Comparison of ENCODE assay signal across 21 cellular contexts in the genomic region with DNA sequence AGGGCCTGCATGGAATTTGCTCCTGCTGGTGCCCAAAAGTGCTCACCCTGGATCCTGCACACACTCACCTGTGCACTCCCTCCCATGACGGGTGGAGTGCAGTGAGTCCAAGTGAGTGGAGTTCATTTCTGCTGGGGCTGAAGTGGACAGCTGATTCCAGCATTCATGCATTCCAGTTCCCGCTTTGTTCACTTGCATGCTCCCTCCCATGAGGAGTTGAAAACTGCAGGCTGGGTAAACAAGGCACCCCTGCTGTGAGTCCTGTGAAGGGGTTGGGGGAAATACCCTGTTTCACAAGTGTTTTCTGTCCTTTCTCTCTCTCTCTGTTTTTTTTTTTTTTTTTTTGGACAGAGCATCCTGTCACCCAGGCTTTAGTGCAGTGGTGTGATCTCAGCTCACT.
DNase-seq lines count a peak whose midpoint lies in the region; ATAC-seq, FAIRE-seq and TF ChIP-seq lines count a peak whose summit lies in the region.
"Had no signal": no experiment of that assay in that cellular context is flagged by ENCODE, and none has a peak within 500 bp of the region (broad histone marks: within the 10 kb centered on the region; RNA-seq: fewer than 3 reads in every experiment).

No MANE protein-coding gene starts in this region.

- H3K27me3 Mint-ChIP-seq in H9 (ENCODE audit: low read depth) = no peaks in the 10 kb centered on the region
- H3K27me3 Mint-ChIP-seq in neural progenitor cell (ENCODE audit: insufficient read depth, low read depth) = peaks cover 5% of the 10 kb centered on the region
- H3K27me3 Mint-ChIP-seq in effector memory CD8-positive, alpha-beta T cell = no peaks in the 10 kb centered on the region
- H3K27me3 Mint-ChIP-seq: CD8-positive, alpha-beta memory T cell had no signal

- no peak overlapping the region for H4K8ac ChIP-seq in H9 (replicated peaks; ENCODE audit: insufficient read length, low read depth, low read length)
- peak overlapping the region; percentile 80; the same call in 1 of the 2 replicates for H4K8ac ChIP-seq in H1 (ENCODE audit: extremely low read depth, insufficient read depth, low read length)

- TF ChIP-seq RAD21 in H1 (IDR thresholded peaks at IDR 0.05 in 1 of 2, conservative IDR thresholded peaks at IDR 0.05 in 1 of 2; ENCODE audit: low read depth in 2 of 2, low read length in 2 of 2) = no peak

- no peak overlapping the region for H2AFZ ChIP-seq in H9 (ENCODE audit: low read length)
- peak overlapping the region; percentile 79 for H2AFZ ChIP-seq in H1 (ENCODE audit: low read length)
- no peak overlapping the region for H2AFZ ChIP-seq in neural progenitor cell (replicated peaks)
- H2AFZ ChIP-seq: GM23338 had no signal

- no peak overlapping the region for H3K23ac ChIP-seq in H9 (ENCODE audit: insufficient read length, low read depth, low read length)
- H3K23ac ChIP-seq in H1 (ENCODE audit: insufficient read length) = no peak overlapping the region

- H2AK5ac ChIP-seq in H9 (ENCODE audit: insufficient read length, low read length) = no peak overlapping the region
- no peak overlapping the region for H2AK5ac ChIP-seq in H1 (ENCODE audit: low read depth, low read length)

- no peak overlapping the region for H3T11ph ChIP-seq in H9 (ENCODE audit: low read length)

- H3K4me1 ChIP-seq in H9 (ENCODE audit: insufficient read depth, low read length) (0 out of 2 replicates have a peak, but pooled peaks cover 2% of the 10 kb centered on the region), HUES6 (ENCODE audit: control insufficient read depth, insufficient read depth, low read length) (peaks cover 4% of the 10 kb centered on the region; the same call in 1 of the 2 replicates), H1 (replicated peaks in 1 of 4; ENCODE audit: control insufficient read depth in 3 of 4, insufficient read depth in 4 of 4, low read length in 3 of 4) (peaks cover 0 to 4% (median 1%) of the 10 kb centered on the region in 4 experiments; a peak in 3 of 7 replicates), neural progenitor cell (peaks cover 6% of the 10 kb centered on the region)
- H3K4me1 ChIP-seq: BE2C had no signal

- POLR2A ChIA-PET in H1 (lab: Charles Lee; ENCODE audit: partially characterized antibody) = no interaction called here

- no peak for DNase-seq in H9
- no peak for DNase-seq in H1 (ENCODE audit: low read depth in 1 of 2, low spot score in 2 of 2)
- peak; percentile 52 for DNase-seq in neural progenitor cell (ENCODE audit: low spot score)
- DNase-seq in stimulated activated CD4-positive, alpha-beta T cell treated with anti-CD3 and anti-CD28 coated beads, Interleukin-4, amount 100 ng/mL, for 1 hour = no peak
- no peak for DNase-seq in effector memory CD8-positive, alpha-beta T cell
- DNase-seq: ACHN; BE2C; C1 segment of cervical spinal cord; CD4-positive, CD25-positive, alpha-beta regulatory T cell; CD8-positive, alpha-beta memory T cell; COR-L47; DMS 273 treated with DMSO at 0.1 percent for 48 hours; DMS79; GDM1; H7 had no signal

- H2BK120ac ChIP-seq in H9 (ENCODE audit: low read depth, low read length, poor library complexity, severe bottlenecking) = no peak overlapping the region
- H2BK120ac ChIP-seq in H1 (replicated peaks; ENCODE audit: low read depth, low read length) = no peak overlapping the region

- no peaks in the 10 kb centered on the region for H3K27me3 ChIP-seq in H9 (ENCODE audit: insufficient read depth, low read length)
- no peaks in the 10 kb centered on the region for H3K27me3 ChIP-seq in HUES6 (ENCODE audit: control insufficient read depth, insufficient read depth, low read length)
- H3K27me3 ChIP-seq in H1 (replicated peaks in 1 of 4; ENCODE audit: control insufficient read depth in 3 of 4, extremely low read depth in 1 of 4, insufficient read depth in 3 of 4, low read length in 3 of 4) = no peaks in the 10 kb centered on the region
- H3K27me3 ChIP-seq in neural progenitor cell = no peaks in the 10 kb centered on the region
- H3K27me3 ChIP-seq: BE2C had no signal

- H3K9me3 ChIP-seq in H9 (ENCODE audit: control insufficient read depth, low read depth, low read length) (no peaks in the 10 kb centered on the region), HUES6 (ENCODE audit: control insufficient read depth, insufficient read depth, low read depth, low read length) (no peaks in the 10 kb centered on the region), H1 (ENCODE audit: insufficient read depth in 2 of 2, low read depth in 1 of 2, low read length in 1 of 2) (no peaks in the 10 kb centered on the region), neural progenitor cell (ENCODE audit: low read depth) (no peaks in the 10 kb centered on the region)
- H3K9me3 ChIP-seq: BE2C had no signal

- H3F3A ChIP-seq in neural progenitor cell (ENCODE audit: low read depth) = no peaks in the 10 kb centered on the region

- H3K4me2 ChIP-seq in H9 (ENCODE audit: insufficient read depth, insufficient read length, low read length) (no peak overlapping the region), H1 (ENCODE audit: insufficient read depth in 1 of 2, low read depth in 2 of 2, low read length in 2 of 2) (no peak overlapping the region; a peak in 1 of 4 replicates), neural progenitor cell (no peak overlapping the region)
- H3K4me2 ChIP-seq: GM23338 had no signal

- CTCF ChIA-PET in H1 (lab: Charles Lee; ENCODE audit: partially characterized antibody) = interaction anchor here (0.9 kb wide), 1 partner anchor 16 kb away, joined by 3 read pairs; no protein-coding TSS in a partner anchor

- no peaks in the 10 kb centered on the region for H3K79me1 ChIP-seq in H9 (ENCODE audit: insufficient read depth, low read depth, low read length, poor library complexity, severe bottlenecking)
- H3K79me1 ChIP-seq in H1 (ENCODE audit: low read depth, low read length) = no peaks in the 10 kb centered on the region

- no peak for TF ChIP-seq CTCF in H9 (conservative IDR thresholded peaks at IDR 0.05)
- no peak for TF ChIP-seq CTCF in H1 (IDR thresholded peaks at IDR 0.05; ENCODE audit: control extremely low read depth in 1 of 3, insufficient read depth in 1 of 3, low read depth in 1 of 3, low read length in 3 of 3)
- TF ChIP-seq CTCF in neural progenitor cell (IDR thresholded peaks at IDR 0.05) = no peak

- H3K9ac ChIP-seq in H9 (ENCODE audit: extremely low read depth, insufficient read length, low read length) (no peak overlapping the region), HUES6 (ENCODE audit: low read length) (peak overlapping the region; percentile 2), H1 (replicated peaks in 1 of 4; ENCODE audit: extremely low read depth in 1 of 4, low read depth in 3 of 4, low read length in 3 of 4) (no peak overlapping the region), neural progenitor cell (no peak overlapping the region)

- no peaks in the 10 kb centered on the region for H4K20me1 ChIP-seq in H9 (ENCODE audit: control insufficient read depth, insufficient read depth, insufficient read length)
- no peaks in the 10 kb centered on the region for H4K20me1 ChIP-seq in H1 (replicated peaks in 1 of 2; ENCODE audit: control insufficient read depth in 1 of 2, insufficient read depth in 2 of 2, low read length in 2 of 2)
- H4K20me1 ChIP-seq in neural progenitor cell (ENCODE audit: low read depth) = no peaks in the 10 kb centered on the region

- H3K23me2 ChIP-seq in H9 (ENCODE audit: insufficient read length, low read depth, low read length, poor library complexity, severe bottlenecking) = no peaks in the 10 kb centered on the region
- no peaks in the 10 kb centered on the region for H3K23me2 ChIP-seq in H1 (ENCODE audit: low read depth, low read length)

- H2BK5ac ChIP-seq in H9 (ENCODE audit: insufficient read length, low read length) (no peak overlapping the region), H1 (ENCODE audit: low read depth, low read length) (no peak overlapping the region; the same call in 1 of the 2 replicates)

- H3K4me1 Mint-ChIP-seq in H9 (peaks cover 16 to 21% of the 10 kb centered on the region in 2 experiments), neural progenitor cell (no peaks in the 10 kb centered on the region)
- no peaks in the 10 kb centered on the region for H3K4me1 Mint-ChIP-seq in effector memory CD8-positive, alpha-beta T cell (ENCODE audit: low read depth in 2 of 2)
- H3K4me1 Mint-ChIP-seq: CD4-positive, CD25-positive, alpha-beta regulatory T cell; CD8-positive, alpha-beta memory T cell; GM23338 had no signal

- H2BK12ac ChIP-seq in H9 (ENCODE audit: insufficient read length, low read depth, low read length) = no peak overlapping the region
- no peak overlapping the region for H2BK12ac ChIP-seq in H1 (ENCODE audit: low read depth, low read length)

- H3K14ac ChIP-seq in H9 (ENCODE audit: insufficient read depth, low read length) (no peak overlapping the region; the same call in 1 of the 2 replicates), H1 (ENCODE audit: insufficient read length) (no peak overlapping the region)

- ATAC-seq in effector memory CD8-positive, alpha-beta T cell (replicated peaks) = no peak
- ATAC-seq: GM23338, K562 had no signal

- H2BK20ac ChIP-seq in H9 (ENCODE audit: low read depth, low read length, poor library complexity, severe bottlenecking) = no peak overlapping the region
- H2BK20ac ChIP-seq in H1 (ENCODE audit: low read length) = no peak overlapping the region

- no peak overlapping the region for H2BK15ac ChIP-seq in H9 (ENCODE audit: low read depth, low read length)
- no peak overlapping the region for H2BK15ac ChIP-seq in H1 (ENCODE audit: low read length)

- H3K9me3 Mint-ChIP-seq in H9 = no peaks in the 10 kb centered on the region
- H3K9me3 Mint-ChIP-seq in neural progenitor cell = no peaks in the 10 kb centered on the region
- peaks cover 7 to 10% of the 10 kb centered on the region in 2 donors for H3K9me3 Mint-ChIP-seq in effector memory CD8-positive, alpha-beta T cell

- peak overlapping the region in 2 of 3 experiments; percentile 39 to 92; a peak in 1 of 7 replicates for H3K27ac Mint-ChIP-seq in H9
- no peak overlapping the region for H3K27ac Mint-ChIP-seq in neural progenitor cell
- H3K27ac Mint-ChIP-seq in effector memory CD8-positive, alpha-beta T cell = no peak overlapping the region
- H3K27ac Mint-ChIP-seq: CD4-positive, CD25-positive, alpha-beta regulatory T cell; CD8-positive, alpha-beta memory T cell; GM23338 had no signal

- H4K5ac ChIP-seq in H9 (ENCODE audit: insufficient read length, low read depth, low read length) (no peak overlapping the region), H1 (ENCODE audit: insufficient read length, low read depth, low read length) (no peak overlapping the region)

- no peak for TF ChIP-seq EP300 in H1 (IDR thresholded peaks at IDR 0.05; ENCODE audit: borderline replicate concordance in 1 of 2, low read depth in 2 of 2, low read length in 2 of 2)

- no peak for TF ChIP-seq POLR2A in H1 (IDR thresholded peaks at IDR 0.05; ENCODE audit: control extremely low read depth in 1 of 2, low read depth in 2 of 2, low read length in 2 of 2)

- H3K36me3 Mint-ChIP-seq in H9 (ENCODE audit: insufficient read depth in 1 of 3, low read depth in 3 of 3) (no peaks in the 10 kb centered on the region; a peak in 1 of 7 replicates), neural progenitor cell (no peaks in the 10 kb centered on the region)
- no peaks in the 10 kb centered on the region for H3K36me3 Mint-ChIP-seq in effector memory CD8-positive, alpha-beta T cell (ENCODE audit: insufficient read depth)
- H3K36me3 Mint-ChIP-seq: CD4-positive, CD25-positive, alpha-beta regulatory T cell; CD8-positive, alpha-beta memory T cell had no signal

- H3K4me3 Mint-ChIP-seq in H9 (no peak overlapping the region), neural progenitor cell (no peak overlapping the region)
- H3K4me3 Mint-ChIP-seq in effector memory CD8-positive, alpha-beta T cell = no peak overlapping the region
- H3K4me3 Mint-ChIP-seq: CD4-positive, CD25-positive, alpha-beta regulatory T cell; CD8-positive, alpha-beta memory T cell; GM23338 had no signal

- H4K91ac ChIP-seq in H9 (ENCODE audit: insufficient read length, low read depth, low read length) (no peak overlapping the region), H1 (replicated peaks; ENCODE audit: insufficient read length, low read length) (no peak overlapping the region)

- H3K27ac ChIP-seq in H9 (ENCODE audit: insufficient read length, low read depth, low read length) (no peak overlapping the region), HUES6 (ENCODE audit: low read depth, low read length) (no peak overlapping the region), H1 (ENCODE audit: low read depth, low read length) (no peak overlapping the region), neural progenitor cell (no peak overlapping the region)

- no CpG with 5 or more reads among the region's 2 CpGs for WGBS in H9 (ENCODE audit: extremely low coverage, insufficient read length, low lambda C conversion rate)
- WGBS in H1 (ENCODE audit: extremely low coverage in 1 of 2, insufficient coverage in 1 of 2, insufficient read length in 1 of 2, insufficient replicate concordance in 2 of 2, low coverage in 1 of 2, low lambda C conversion rate in 2 of 2, missing lambda C conversion rate in 1 of 2), 2 experiments = 88% methylated on average over 2 of the region's 2 CpGs; no CpG with 5 or more reads in 1 of the 2 experiments

- no peak overlapping the region for H3K18ac ChIP-seq in H9 (ENCODE audit: insufficient read length, low read depth, low read length)
- H3K18ac ChIP-seq in H1 (ENCODE audit: extremely low read depth, low read length) = peak overlapping the region; percentile 72; the same call in 1 of the 2 replicates

- no peak overlapping the region for H3K4ac ChIP-seq in H9 (ENCODE audit: low read depth, low read length)
- no peak overlapping the region for H3K4ac ChIP-seq in H1 (replicated peaks; ENCODE audit: insufficient read length, low read depth, low read length)

- H3K79me2 ChIP-seq in H9 (ENCODE audit: insufficient read depth, low read length) (no peaks in the 10 kb centered on the region), H1 (ENCODE audit: control insufficient read depth in 1 of 2, insufficient read depth in 2 of 2, low read length in 2 of 2) (no peaks in the 10 kb centered on the region), neural progenitor cell (ENCODE audit: low read depth) (no peaks in the 10 kb centered on the region)

- no peaks in the 10 kb centered on the region for H3K36me3 ChIP-seq in HUES6 (ENCODE audit: control insufficient read depth, insufficient read depth, low read length)
- no peaks in the 10 kb centered on the region for H3K36me3 ChIP-seq in H1 (ENCODE audit: control insufficient read depth in 2 of 4, insufficient read depth in 4 of 4, low read length in 3 of 4)
- no peaks in the 10 kb centered on the region for H3K36me3 ChIP-seq in neural progenitor cell
- H3K36me3 ChIP-seq: BE2C had no signal

- H3K4me3 ChIP-seq in HUES6 (ENCODE audit: low read depth, low read length) (no peak overlapping the region), H1 (ENCODE audit: extremely low read depth in 1 of 4, insufficient read depth in 2 of 4, low read depth in 3 of 4, low read length in 4 of 4) (no peak overlapping the region), neural progenitor cell (no peak overlapping the region)
- H3K4me3 ChIP-seq: GM23338, K562 had no signal

- H3K56ac ChIP-seq in H9 (ENCODE audit: insufficient read length, low read depth, low read length) (no peak overlapping the region), H1 (replicated peaks; ENCODE audit: insufficient read length, low read depth, low read length) (no peak overlapping the region)

- FAIRE-seq in H1 (lab: Jason Lieb, UNC) = no peak
- FAIRE-seq: A204.1, GM12892, GM18507, K562 had no signal

Comparison
In these comparisons a context has a peak if more than half of its experiments do, and no peak if none do; other contexts are left out.
1. H3K27ac Mint-ChIP-seq: peak in H9 (2 of 3); none in neural progenitor cell (single experiment) and effector memory CD8-positive, alpha-beta T cell (0 of 2).